24 cellular contexts compared by ENCODE assay signal in the genomic region with DNA sequence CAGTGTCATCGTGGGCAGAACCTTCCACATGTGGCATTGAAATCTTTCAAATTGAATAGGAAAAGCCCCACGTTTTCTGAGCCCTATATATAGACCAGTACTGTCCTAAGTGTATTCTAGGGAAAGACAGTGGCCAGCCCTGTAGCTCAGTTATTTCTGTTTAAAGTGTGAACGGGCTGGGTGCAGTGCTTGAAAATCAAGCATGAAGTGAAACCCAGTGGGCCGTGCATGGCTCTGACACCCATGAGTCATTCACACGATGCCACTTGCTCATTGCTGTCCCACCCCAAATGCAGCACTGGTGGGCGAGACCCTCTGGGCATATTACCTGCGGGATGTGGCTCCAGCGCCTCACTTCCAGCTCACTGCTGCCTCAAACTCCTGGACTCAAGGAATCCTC. TPM values are rescaled to one million over a fixed set of nuclear protein-coding genes. Genes with fewer than 3 reads are reported as not detected.
A peak's percentile ranks its signal among the peaks of the same experiment; 100 is the strongest.
DNase-seq lines count a peak whose midpoint lies in the region; ATAC-seq, FAIRE-seq and TF ChIP-seq lines count a peak whose summit lies in the region.
"Had no signal": no experiment of that assay in that cellular context is flagged by ENCODE, and none has a peak within 500 bp of the region (broad histone marks: within the 10 kb centered on the region; RNA-seq: fewer than 3 reads in every experiment).

No MANE protein-coding gene starts in this region.

- H3K4me1 ChIP-seq in Panc1 (ENCODE audit: control insufficient read depth, insufficient read depth, low read length) (no peaks in the 10 kb centered on the region), osteoblast (ENCODE audit: insufficient read depth, low read length) (no peaks in the 10 kb centered on the region)
- H3K4me1 ChIP-seq: BE2C had no signal

- POLR2A ChIA-PET in activated CD8-positive, alpha-beta T cell treated with anti-CD3 and anti-CD28 coated beads for 36 hours (lab: Charles Lee): no interaction called here
- POLR2A ChIA-PET in activated CD8-positive, alpha-beta T cell treated with anti-CD3 and anti-CD28 coated beads, Interleukin-2, amount 10 ng/mL, durations not matched to agents 7 days and 5 days (lab: Charles Lee): no interaction called here
- POLR2A ChIA-PET in Panc1 (lab: Charles Lee): no interaction called here

- H3K27me3 Mint-ChIP-seq in activated CD8-positive, alpha-beta T cell treated with anti-CD3 and anti-CD28 coated beads for 36 hours: no peaks in the 10 kb centered on the region
- no peaks in the 10 kb centered on the region for H3K27me3 Mint-ChIP-seq in activated CD8-positive, alpha-beta T cell treated with anti-CD3 and anti-CD28 coated beads, Interleukin-2, amount 10 ng/mL, durations not matched to agents 7 days and 5 days (ENCODE audit: low read depth)

- no peaks in the 10 kb centered on the region for H3K4me1 Mint-ChIP-seq in activated CD8-positive, alpha-beta T cell treated with anti-CD3 and anti-CD28 coated beads for 36 hours (ENCODE audit: low read depth)
- H3K4me1 Mint-ChIP-seq in activated CD8-positive, alpha-beta T cell treated with anti-CD3 and anti-CD28 coated beads, Interleukin-2, amount 10 ng/mL, durations not matched to agents 7 days and 5 days (ENCODE audit: low read depth): no peaks in the 10 kb centered on the region

- no peaks in the 10 kb centered on the region for H3K36me3 Mint-ChIP-seq in activated CD8-positive, alpha-beta T cell treated with anti-CD3 and anti-CD28 coated beads for 36 hours (ENCODE audit: low read depth)
- no peaks in the 10 kb centered on the region for H3K36me3 Mint-ChIP-seq in activated CD8-positive, alpha-beta T cell treated with anti-CD3 and anti-CD28 coated beads, Interleukin-2, amount 10 ng/mL, durations not matched to agents 7 days and 5 days (ENCODE audit: low read depth)
- H3K36me3 Mint-ChIP-seq: CD8-positive, alpha-beta T cell had no signal

- H3K27ac Mint-ChIP-seq in activated CD8-positive, alpha-beta T cell treated with anti-CD3 and anti-CD28 coated beads for 36 hours: no peak overlapping the region
- H3K27ac Mint-ChIP-seq in activated CD8-positive, alpha-beta T cell treated with anti-CD3 and anti-CD28 coated beads, Interleukin-2, amount 10 ng/mL, durations not matched to agents 7 days and 5 days: no peak overlapping the region
- H3K27ac Mint-ChIP-seq: CD8-positive, alpha-beta T cell had no signal

- H3K4me2 ChIP-seq in osteoblast (ENCODE audit: insufficient read depth, low read length): no peak overlapping the region

- H3K36me3 ChIP-seq in Panc1 (ENCODE audit: control insufficient read depth, insufficient read depth, low read length): no peaks in the 10 kb centered on the region
- no peaks in the 10 kb centered on the region for H3K36me3 ChIP-seq in osteoblast (ENCODE audit: insufficient read depth, low read length)
- H3K36me3 ChIP-seq: BE2C had no signal

- H3K27me3 ChIP-seq in Panc1 (ENCODE audit: control insufficient read depth, insufficient read depth, low read length) (no peaks in the 10 kb centered on the region), osteoblast (ENCODE audit: insufficient read depth, low read length) (no peaks in the 10 kb centered on the region)
- H3K27me3 ChIP-seq: BE2C had no signal

- in situ Hi-C loops in Panc1 (cut with HindIII; ENCODE audit: low pct_unique_long_range_greater_than_20kb, low sequenced_read_pairs): no loop called here

- intact Hi-C loops in activated CD8-positive, alpha-beta T cell treated with anti-CD3 and anti-CD28 coated beads for 36 hours (cut with micrococcal nuclease): no loop called here
- intact Hi-C loops in Panc1 (cut with micrococcal nuclease; ENCODE audit: unreplicated experiment): no loop called here

- DNase-seq in activated CD8-positive, alpha-beta T cell treated with anti-CD3 and anti-CD28 coated beads for 36 hours: peak; percentile 19
- no peak for DNase-seq in activated CD8-positive, alpha-beta T cell treated with anti-CD3 and anti-CD28 coated beads, Interleukin-2, amount 10 ng/mL, durations not matched to agents 7 days and 5 days
- no peak for DNase-seq in Panc1 (ENCODE audit: low read depth, low spot score)
- DNase-seq in osteoblast (ENCODE audit: insufficient read length, low spot score, missing footprints): no peak
- no peak for DNase-seq in urothelium cell line (ENCODE audit: low spot score)
- no peak for DNase-seq in anterior cingulate cortex (lab: John Stamatoyannopoulos, UW)
- DNase-seq: BE2C; CD8-positive, alpha-beta T cell; DMS53; EL; KBM-7; NCI-H1105 treated with DMSO at 0.1 percent for 48 hours; NCI-H1694; NCI-H2081 treated with DMSO at 0.1 percent for 48 hours; NCI-H446 treated with DMSO at 0.1 percent for 48 hours; NCI-H748 treated with DMSO at 0.1 percent for 48 hours; NK-92 treated with Interleukin-12 subunit alpha and Interleukin-12 subunit beta, amount 100 ng/mL, for 24 hours had no signal

- H2AFZ ChIP-seq in osteoblast (ENCODE audit: low read length): no peak overlapping the region

- H3K79me2 ChIP-seq in osteoblast (ENCODE audit: insufficient read depth, low read length): no peaks in the 10 kb centered on the region

- no TSS peak for BruUV-seq in Panc1 (replicated peaks; lab: Mats Ljungman, UMichigan)

- CTCF ChIA-PET in activated CD8-positive, alpha-beta T cell treated with anti-CD3 and anti-CD28 coated beads for 36 hours (lab: Charles Lee): interaction anchor here (0.8 kb wide), 1 partner anchor 19 kb away, joined by 3 read pairs; no protein-coding TSS in a partner anchor
- CTCF ChIA-PET in activated CD8-positive, alpha-beta T cell treated with anti-CD3 and anti-CD28 coated beads, Interleukin-2, amount 10 ng/mL, durations not matched to agents 7 days and 5 days (lab: Charles Lee): interaction anchor here (1.1 to 1.5 kb wide), 2 partner anchors 23 to 58 kb away, joined by 3 to 4 read pairs; no protein-coding TSS in a partner anchor
- CTCF ChIA-PET in Panc1 (lab: Charles Lee): no interaction called here

- H3K4me3 Mint-ChIP-seq in activated CD8-positive, alpha-beta T cell treated with anti-CD3 and anti-CD28 coated beads for 36 hours: no peak overlapping the region
- no peak overlapping the region for H3K4me3 Mint-ChIP-seq in activated CD8-positive, alpha-beta T cell treated with anti-CD3 and anti-CD28 coated beads, Interleukin-2, amount 10 ng/mL, durations not matched to agents 7 days and 5 days
- H3K4me3 Mint-ChIP-seq: CD8-positive, alpha-beta T cell had no signal

- peak; percentile 23 for FAIRE-seq in urothelium cell line (lab: Jason Lieb, UNC)
- FAIRE-seq: GM12892, GM18507, H1, RCC 7860 had no signal

- no peak overlapping the region for H3K27ac ChIP-seq in Panc1 (ENCODE audit: low read length)
- H3K27ac ChIP-seq in osteoblast (ENCODE audit: low read depth, low read length): no peak overlapping the region

- H3K4me3 ChIP-seq in Panc1 (ENCODE audit: low read depth in 2 of 2, low read length in 2 of 2) (no peak overlapping the region), osteoblast (ENCODE audit: insufficient read depth, low read length) (no peak overlapping the region)

- H4K20me1 ChIP-seq in osteoblast (ENCODE audit: insufficient read depth, low read length): no peaks in the 10 kb centered on the region

- TF ChIP-seq CTCF in activated CD8-positive, alpha-beta T cell treated with anti-CD3 and anti-CD28 coated beads for 36 hours (IDR thresholded peaks at IDR 0.05): no peak
- TF ChIP-seq CTCF in Panc1 (IDR thresholded peaks at IDR 0.05) (0 out of 2 replicates have a peak, but pooled peaks have one; percentile 16), osteoblast (IDR thresholded peaks at IDR 0.05; ENCODE audit: extremely low read depth, low read depth, low read length) (peak; percentile 4)

- H3K9me3 ChIP-seq in Panc1 (ENCODE audit: control insufficient read depth, insufficient read depth, low read depth, low read length) (no peaks in the 10 kb centered on the region), osteoblast (ENCODE audit: low read depth, low read length) (no peaks in the 10 kb centered on the region)
- H3K9me3 ChIP-seq: BE2C had no signal

- peak; percentile 42 for ATAC-seq in activated CD8-positive, alpha-beta T cell treated with anti-CD3 and anti-CD28 coated beads for 36 hours
- ATAC-seq in activated CD8-positive, alpha-beta T cell treated with anti-CD3 and anti-CD28 coated beads, Interleukin-2, amount 10 ng/mL, durations not matched to agents 7 days and 5 days: no peak
- no peak for ATAC-seq in Panc1
- ATAC-seq in GM21786 (IDR thresholded peaks at IDR 0.05; ENCODE audit: unreplicated experiment): no peak
- ATAC-seq: CD8-positive, alpha-beta T cell; Right ventricle myocardium inferior had no signal

- H3K9me3 Mint-ChIP-seq in activated CD8-positive, alpha-beta T cell treated with anti-CD3 and anti-CD28 coated beads for 36 hours: no peaks in the 10 kb centered on the region
- H3K9me3 Mint-ChIP-seq in activated CD8-positive, alpha-beta T cell treated with anti-CD3 and anti-CD28 coated beads, Interleukin-2, amount 10 ng/mL, durations not matched to agents 7 days and 5 days (ENCODE audit: insufficient read depth): no peaks in the 10 kb centered on the region
- H3K9me3 Mint-ChIP-seq: CD8-positive, alpha-beta T cell had no signal

RNA-seq across cellular contexts. Expression of a gene that starts 29.8 kb away (rescaled TPM):
- total RNA-seq in activated CD8-positive, alpha-beta T cell treated with anti-CD3 and anti-CD28 coated beads for 36 hours: not detected
- total RNA-seq in activated CD8-positive, alpha-beta T cell treated with anti-CD3 and anti-CD28 coated beads, Interleukin-2, amount 10 ng/mL, durations not matched to agents 7 days and 5 days: not detected
- not detected for total RNA-seq in Panc1 (2021; ENCODE audit: unreplicated experiment)
- not detected for polyA plus RNA-seq in Panc1 (2012; ENCODE audit: insufficient read length)
- total RNA-seq in osteoblast: 0.36 and 0.59 TPM in 2 replicates
- total RNA-seq: A172; CD8-positive, alpha-beta T cell; H1 had no signal
- polyA plus RNA-seq: H1 had no signal

RNA-seq across cellular contexts. Expression of a gene that starts 49.0 kb away (rescaled TPM):
- total RNA-seq in activated CD8-positive, alpha-beta T cell treated with anti-CD3 and anti-CD28 coated beads for 36 hours: 10 to 100 TPM; 44.5 to 44.8 TPM
- 10 to 100 TPM; 60.5 to 65.5 TPM for total RNA-seq in activated CD8-positive, alpha-beta T cell treated with anti-CD3 and anti-CD28 coated beads, Interleukin-2, amount 10 ng/mL, durations not matched to agents 7 days and 5 days
- 79.0 TPM for total RNA-seq in Panc1 (2021; ENCODE audit: unreplicated experiment)
- polyA plus RNA-seq in Panc1 (2012; ENCODE audit: insufficient read length): 77.8 TPM
- total RNA-seq in osteoblast: 9.8 and 11.8 TPM in 2 replicates
